10 cellular contexts compared by ENCODE assay signal in the genomic region with DNA sequence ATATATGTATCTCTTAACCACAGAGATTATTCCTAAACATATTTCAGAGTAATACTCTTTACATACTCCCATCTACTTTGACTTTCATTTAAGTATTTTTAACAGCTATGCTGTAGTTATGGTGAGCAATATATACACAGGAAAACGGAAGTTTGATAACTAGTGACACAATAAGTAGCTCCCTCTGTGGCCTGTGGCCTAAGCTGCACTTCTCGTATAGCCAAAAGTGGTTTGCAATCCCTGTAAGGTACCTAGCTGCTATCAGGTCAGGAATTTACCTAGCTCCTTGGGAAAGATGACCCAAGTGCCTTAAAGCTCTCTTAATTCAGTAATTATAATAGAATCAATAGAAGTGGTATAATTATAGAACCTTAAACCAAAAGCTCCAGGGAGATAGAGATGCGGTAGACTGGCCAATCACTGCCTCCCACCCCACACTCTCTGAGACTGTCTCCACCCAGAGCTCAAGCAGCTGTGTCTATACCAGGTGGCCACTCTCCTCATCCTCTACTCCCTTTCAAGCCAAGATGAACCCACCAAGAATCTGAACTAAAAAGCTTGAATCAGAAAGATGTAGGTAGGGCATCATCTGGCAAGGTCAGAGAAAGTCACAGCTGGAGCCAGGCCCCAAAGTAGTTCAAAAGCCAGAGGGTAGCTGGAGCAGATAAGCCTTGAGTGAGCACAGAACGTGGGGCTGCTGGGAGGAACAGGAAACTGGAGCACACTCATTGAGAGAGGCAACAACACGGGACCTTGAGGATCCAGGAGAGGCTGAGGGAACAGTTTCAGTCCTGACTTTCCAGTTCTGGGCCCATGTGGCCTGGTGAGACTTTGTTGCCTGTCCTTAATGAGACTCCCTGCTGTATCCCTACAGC.
DNase-seq lines count a peak whose midpoint lies in the region; ATAC-seq, FAIRE-seq and TF ChIP-seq lines count a peak whose summit lies in the region.
"Had no signal": no experiment of that assay in that cellular context is flagged by ENCODE, and none has a peak within 500 bp of the region (broad histone marks: within the 10 kb centered on the region; RNA-seq: fewer than 3 reads in every experiment).

No MANE protein-coding gene starts in this region.

- TF ChIP-seq CTCF in spleen (IDR thresholded peaks at IDR 0.05 in 8 of 11, conservative IDR thresholded peaks at IDR 0.05 in 3 of 11) (peak in 1 of 11 experiments; percentile 25), D721Med (IDR thresholded peaks at IDR 0.05; ENCODE audit: insufficient read depth, missing control alignments) (no peak), BE2C (IDR thresholded peaks at IDR 0.05; ENCODE audit: low read depth, low read length) (no peak)

- peak overlapping the region; percentile 7 to 77 (median 62) for H3K27ac ChIP-seq in spleen
- H3K27ac ChIP-seq in substantia nigra (ENCODE audit: low read depth, low read length, poor library complexity, severe bottlenecking): no peak overlapping the region
- H3K27ac ChIP-seq: A549, body of pancreas had no signal

- peaks cover 43 to 59% (median 56%) of the 10 kb centered on the region in 3 donors for H3K4me1 Mint-ChIP-seq in T-cell

- DNase-seq in SIG-M5 treated with dmso at 0.1 percent for 504 hours (lab: John Stamatoyannopoulos, UW; ENCODE audit: unreplicated experiment) (peak; percentile 22), SIG-M5 (lab: John Stamatoyannopoulos, UW) (no peak), T-cell (peak in 20 of 34 experiments; percentile 6 to 47 (median 22)), spleen (no peak), D721Med (ENCODE audit: insufficient read length, low spot score) (no peak), BE2C (no peak), substantia nigra (lab: John Stamatoyannopoulos, UW) (no peak)

- no peak for TF ChIP-seq POLR2A in spleen (IDR thresholded peaks at IDR 0.05)

- H3K9me3 ChIP-seq in spleen (no peaks in the 10 kb centered on the region), BE2C (no peaks in the 10 kb centered on the region)
- H3K9me3 ChIP-seq: A549, body of pancreas had no signal

- no peaks in the 10 kb centered on the region for H3K27me3 Mint-ChIP-seq in T-cell

- no peaks in the 10 kb centered on the region for H3K27me3 ChIP-seq in spleen (replicated peaks in 1 of 7)
- no peaks in the 10 kb centered on the region for H3K27me3 ChIP-seq in BE2C
- H3K27me3 ChIP-seq: body of pancreas had no signal

- H3K4me3 ChIP-seq in spleen: no peak overlapping the region
- no peak overlapping the region for H3K4me3 ChIP-seq in BE2C (ENCODE audit: low read depth, low read length)
- H3K4me3 ChIP-seq: A549, body of pancreas had no signal

- peak overlapping the region; percentile 96 for H3K27ac Mint-ChIP-seq in T-cell

- no peak for FAIRE-seq in D721Med (lab: Jason Lieb, UNC)
- FAIRE-seq: A549 had no signal

- H3K36me3 ChIP-seq in spleen (no peaks in the 10 kb centered on the region), BE2C (no peaks in the 10 kb centered on the region)

- POLR2A ChIA-PET in T-cell (lab: Charles Lee): interaction anchor here in 1 of 2 donors (0.6 to 1.4 kb wide), 4 partner anchors 86 to 268 kb away, joined by 3 to 17 read pairs (median 4); a partner anchor contains a TSS

- H3K4me1 ChIP-seq in spleen: peaks cover 0 to 32% (median 23%) of the 10 kb centered on the region in 6 donors
- H3K4me1 ChIP-seq in BE2C: no peaks in the 10 kb centered on the region
- H3K4me1 ChIP-seq: A549, body of pancreas had no signal

- ATAC-seq in HG02973 (IDR thresholded peaks at IDR 0.05; ENCODE audit: unreplicated experiment) (peak; percentile 74), T-cell (replicated peaks in 1 of 4) (peak; percentile 32 to 48 (median 44))
- ATAC-seq: A549, body of pancreas had no signal

- H3K4me3 Mint-ChIP-seq in T-cell: peak overlapping the region in 2 of 3 donors; percentile 18 to 51

- H3K9me3 Mint-ChIP-seq in T-cell: peaks cover 0 to 6% (median 4%) of the 10 kb centered on the region in 3 donors

- peaks cover 8% of the 10 kb centered on the region for H3K36me3 Mint-ChIP-seq in T-cell

- intact Hi-C loops in spleen (cut with DNase I; ENCODE audit: low total_unique reads): no loop called here

- CTCF ChIA-PET in T-cell (lab: Charles Lee): interaction anchor here (0.7 to 2.8 kb wide), 19 partner anchors 9 to 255 kb away, joined by 3 to 30 read pairs (median 4); a partner anchor contains a TSS

- 40 to 55% (median 47%) methylated on average over 5 of the region's 5 CpGs for WGBS in spleen, 5 donors

Comparison
In these comparisons a context has a peak if more than half of its experiments do, and no peak if none do; other contexts are left out.
1. DNase-seq: peak in SIG-M5 treated with dmso at 0.1 percent for 504 hours (single experiment) and T-cell (20 of 34); none in SIG-M5 (single experiment), spleen (single experiment), D721Med (single experiment), BE2C (single experiment) and substantia nigra (0 of 49).